In the genomic region with DNA sequence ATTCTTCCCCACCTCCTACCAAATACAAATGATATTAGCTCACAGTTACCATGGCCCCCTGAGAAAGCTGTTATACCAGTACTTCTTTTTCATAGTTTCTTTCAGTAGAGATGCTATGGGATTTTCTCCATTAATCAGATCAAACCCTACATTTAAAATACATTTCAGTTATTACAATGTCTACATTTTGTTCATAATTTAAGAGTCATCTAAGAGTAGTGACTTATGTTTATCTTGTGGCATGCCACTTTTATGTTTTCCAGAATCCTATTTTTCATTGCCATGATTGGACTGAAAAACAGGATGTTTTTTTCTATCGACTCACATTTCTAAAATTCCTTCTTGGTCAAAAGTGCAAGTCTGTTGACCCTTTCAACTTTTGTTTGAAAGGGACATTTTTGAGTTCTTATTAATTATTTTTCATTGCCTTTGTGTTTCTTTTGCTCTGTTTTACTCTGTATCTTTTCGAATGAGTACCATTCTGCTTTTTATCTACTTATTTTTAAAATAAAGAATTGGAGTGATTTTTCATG, we compare ENCODE assay signal across 17 cellular contexts.
DNase-seq lines count a peak whose midpoint lies in the region; ATAC-seq and TF ChIP-seq lines count a peak whose summit lies in the region.
"Had no signal": no experiment of that assay in that cellular context is flagged by ENCODE, and none has a peak within 500 bp of the region (broad histone marks: within the 10 kb centered on the region; RNA-seq: fewer than 3 reads in every experiment).

No MANE protein-coding gene starts in this region.

- DNase-seq in Calu3 (no peak), SJSA1 (ENCODE audit: low read depth in 1 of 2, low spot score in 2 of 2) (peak in 1 of 2 experiments; percentile 72), fibroblast of lung (ENCODE audit: low read depth in 2 of 2) (peak in 1 of 2 donors; percentile 32), renal cortical epithelial cell (ENCODE audit: low read depth) (peak; percentile 73), H4 (ENCODE audit: low spot score) (no peak), cerebellar nuclear complex (lab: John Stamatoyannopoulos, UW) (no peak)
- DNase-seq: activated CD4-positive, alpha-beta T cell treated with anti-CD3 and anti-CD28 coated beads for 4 hours; central memory CD4-positive, alpha-beta T cell; GF-D8; NCI-H1694; NCI-H446; nucleus accumbens; SJCRH30; stimulated activated naive CD4-positive, alpha-beta T cell had no signal

- no peaks in the 10 kb centered on the region for H3K27me3 ChIP-seq in SJSA1 (replicated peaks)
- no peaks in the 10 kb centered on the region for H3K27me3 ChIP-seq in fibroblast of lung (ENCODE audit: control insufficient read depth, insufficient read depth, low read length)

- H3K36me3 ChIP-seq in SJSA1 (no peaks in the 10 kb centered on the region), fibroblast of lung (ENCODE audit: control insufficient read depth, insufficient read depth, low read length) (no peaks in the 10 kb centered on the region)
- H3K36me3 ChIP-seq: SJCRH30 had no signal

- H3K27ac ChIP-seq in SJSA1, result peak overlapping the region; percentile 94
- H3K27ac ChIP-seq in fibroblast of lung (ENCODE audit: insufficient read depth, low read length), result no peak overlapping the region
- H3K27ac ChIP-seq: SJCRH30 had no signal

- no peaks in the 10 kb centered on the region for H4K20me1 ChIP-seq in fibroblast of lung (ENCODE audit: control insufficient read depth, extremely low read depth, insufficient read depth, low read length)

- no peak overlapping the region for H2AFZ ChIP-seq in fibroblast of lung (ENCODE audit: low read length)

- H3K79me2 ChIP-seq in fibroblast of lung (ENCODE audit: control insufficient read depth, insufficient read depth, low read length), result no peaks in the 10 kb centered on the region

- H3K27ac Mint-ChIP-seq in Calu3 (ENCODE audit: unreplicated experiment), result peak overlapping the region; percentile 75
- H3K27ac Mint-ChIP-seq: activated naive CD4-positive, alpha-beta T cell treated with anti-CD3 and anti-CD28 coated beads, Interleukin-2, amount 50 U/mL, for 72 hours had no signal

- TF ChIP-seq CTCF in Calu3 (IDR thresholded peaks at IDR 0.05; ENCODE audit: unreplicated experiment) (no peak), fibroblast of lung (conservative IDR thresholded peaks at IDR 0.05 in 1 of 2, IDR thresholded peaks at IDR 0.05 in 1 of 2; ENCODE audit: low read depth in 1 of 2, low read length in 2 of 2) (no peak)

- H3K9ac ChIP-seq in fibroblast of lung (ENCODE audit: insufficient read depth, low read length), result no peak overlapping the region

- ATAC-seq in GM21390 (IDR thresholded peaks at IDR 0.05; ENCODE audit: unreplicated experiment), result no peak
- ATAC-seq in HG03108 (IDR thresholded peaks at IDR 0.05; ENCODE audit: unreplicated experiment), result no peak
- ATAC-seq: activated naive CD4-positive, alpha-beta T cell treated with anti-CD3 and anti-CD28 coated beads, Interleukin-2, amount 50 U/mL, for 72 hours had no signal

- CTCF ChIA-PET in Calu3 (lab: Charles Lee), result interaction anchor here (0.7 kb wide), 1 partner anchor 249 kb away, joined by 3 read pairs; no protein-coding TSS in a partner anchor

- no peak overlapping the region for H3K4me3 ChIP-seq in SJSA1
- H3K4me3 ChIP-seq in fibroblast of lung (replicated peaks in 1 of 4; ENCODE audit: control extremely low read depth in 1 of 4, insufficient read depth in 1 of 4, low read depth in 3 of 4, low read length in 4 of 4), result no peak overlapping the region
- H3K4me3 ChIP-seq: SJCRH30 had no signal

- intact Hi-C loops in Calu3 (cut with micrococcal nuclease; ENCODE audit: unreplicated experiment), result no loop called here

- no peak overlapping the region for H3K4me3 Mint-ChIP-seq in Calu3 (ENCODE audit: low read depth, unreplicated experiment)

- H3K9me3 Mint-ChIP-seq in Calu3 (ENCODE audit: low read depth, unreplicated experiment), result no peaks in the 10 kb centered on the region
- H3K9me3 Mint-ChIP-seq: activated naive CD4-positive, alpha-beta T cell treated with anti-CD3 and anti-CD28 coated beads, Interleukin-2, amount 50 U/mL, for 72 hours had no signal

- BruUV-seq in Calu3 (replicated peaks; lab: Mats Ljungman, UMichigan), result no TSS peak

- peaks cover 28% of the 10 kb centered on the region for H3K4me1 Mint-ChIP-seq in Calu3 (ENCODE audit: low read depth, unreplicated experiment)

- H3K4me1 ChIP-seq in SJSA1 (replicated peaks), result peaks cover 20% of the 10 kb centered on the region
- peaks cover 2% of the 10 kb centered on the region for H3K4me1 ChIP-seq in fibroblast of lung (ENCODE audit: control insufficient read depth, extremely low read depth, insufficient read depth, low read length)
- H3K4me1 ChIP-seq: SJCRH30 had no signal

- H3K9me3 ChIP-seq in SJSA1 (replicated peaks) (no peaks in the 10 kb centered on the region), fibroblast of lung (ENCODE audit: control insufficient read depth, insufficient read depth, low read depth, low read length) (no peaks in the 10 kb centered on the region)
- H3K9me3 ChIP-seq: SJCRH30 had no signal

- peak overlapping the region; percentile 34 for H3K4me2 ChIP-seq in fibroblast of lung (ENCODE audit: extremely low read depth, insufficient read depth, low read length)

- no peaks in the 10 kb centered on the region for H3K36me3 Mint-ChIP-seq in Calu3 (ENCODE audit: insufficient read depth, unreplicated experiment)
- H3K36me3 Mint-ChIP-seq: activated naive CD4-positive, alpha-beta T cell treated with anti-CD3 and anti-CD28 coated beads, Interleukin-2, amount 50 U/mL, for 72 hours had no signal

- H3K27me3 Mint-ChIP-seq in Calu3 (ENCODE audit: unreplicated experiment), result no peaks in the 10 kb centered on the region
